Comparison of ENCODE assay signal across 1 cellular context in the genomic region with DNA sequence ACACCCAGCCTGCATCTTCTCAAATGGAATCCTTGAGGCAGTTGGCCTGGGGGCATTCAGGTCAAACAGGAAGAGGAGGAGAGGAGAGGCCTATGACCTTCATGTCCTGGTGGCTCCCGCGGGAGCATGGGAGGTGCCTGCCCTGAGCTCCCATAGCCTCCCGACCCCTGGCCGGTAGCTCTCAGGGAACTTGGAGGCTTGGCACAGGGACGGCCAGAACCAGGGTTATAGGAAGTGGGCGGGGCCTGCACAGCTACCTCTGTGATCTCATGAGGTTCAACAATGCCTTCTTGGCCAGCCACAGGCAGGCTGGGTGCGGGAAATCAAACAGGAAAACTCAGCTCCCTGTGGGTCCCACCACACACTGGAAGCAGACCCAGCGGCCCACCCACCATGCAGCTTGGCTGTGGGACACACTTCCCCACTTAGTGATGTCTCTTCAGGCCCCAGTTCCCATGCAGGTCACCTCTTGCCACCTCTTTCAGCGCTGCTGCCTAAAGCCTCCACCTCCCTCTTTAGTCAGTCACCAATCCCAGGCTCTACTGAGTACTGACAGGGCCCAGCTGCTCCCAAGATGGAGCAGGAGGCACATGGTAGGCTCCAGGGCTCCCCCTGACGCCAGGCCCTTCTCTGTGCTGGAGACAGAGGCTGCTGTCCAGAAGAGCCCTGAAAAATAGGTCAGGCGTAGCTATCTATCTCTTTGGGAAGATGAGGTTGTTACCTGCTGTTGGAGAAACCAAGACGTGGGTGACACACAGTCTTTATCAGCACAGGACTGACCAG.
A peak's percentile ranks its signal among the peaks of the same experiment; 100 is the strongest.
TF ChIP-seq lines count a peak whose summit lies in the region.

SLFNL1 (minus strand) TSS at position 200 of the 783 bp plus-strand sequence. CDS start 1,065 bp downstream, outside the sequence.

TF ChIP-seq in H1, 55 proteins besides CTCF, POLR2A, EP300 and RAD21 (continued from another document):
- no peak for TF ChIP-seq ATF2 (IDR thresholded peaks at IDR 0.05; ENCODE audit: low read length)
- TF ChIP-seq POLR2AphosphoS5 (IDR thresholded peaks at IDR 0.05; ENCODE audit: low read depth, low read length): peak; percentile 53
